ENCODE assay signal across 8 cellular contexts in genomic region chr5:91280062-91280941, GRCh38.
DNase-seq lines count a peak whose midpoint lies in the region; TF ChIP-seq lines count a peak whose summit lies in the region.

No MANE protein-coding gene starts in this region.

- WGBS in trophoblast cell (ENCODE audit: extremely low coverage, insufficient coverage, insufficient read length): no CpG with 5 or more reads among the region's 54 CpGs
- 0 to 1% methylated on average over 14 to 44 of the region's 54 CpGs for WGBS in transverse colon (ENCODE audit: low coverage in 1 of 2), 2 donors

- H3K36me3 ChIP-seq in GM06990 (ENCODE audit: control insufficient read depth, insufficient read depth, low read length) (no peaks in the 10 kb centered on the region), adipocyte (ENCODE audit: control insufficient read depth, insufficient read depth, low read length, severe bottlenecking) (no peaks in the 10 kb centered on the region), trophoblast cell (ENCODE audit: control insufficient read depth in 1 of 2, insufficient read depth in 2 of 2, low read length in 2 of 2) (no peaks in the 10 kb centered on the region), transverse colon (no peaks in the 10 kb centered on the region)

- peaks cover 28% of the 10 kb centered on the region for H3K4me1 ChIP-seq in adipocyte (ENCODE audit: control insufficient read depth, insufficient read depth, low read length)
- H3K4me1 ChIP-seq in trophoblast cell (ENCODE audit: control insufficient read depth in 1 of 2, insufficient read depth in 2 of 2, low read length in 2 of 2): peaks cover 2% of the 10 kb centered on the region in 2 experiments
- H3K4me1 ChIP-seq in transverse colon: peaks cover 4 to 21% (median 12%) of the 10 kb centered on the region in 4 donors

- no peak overlapping the region for H3K14ac ChIP-seq in trophoblast cell (ENCODE audit: low read length)

- H3K27me3 ChIP-seq in GM06990 (replicated peaks; ENCODE audit: control insufficient read depth, insufficient read depth, low read length) (no peaks in the 10 kb centered on the region), adipocyte (replicated peaks; ENCODE audit: control insufficient read depth, insufficient read depth, low read length) (no peaks in the 10 kb centered on the region), trophoblast cell (ENCODE audit: insufficient read depth, low read length) (no peaks in the 10 kb centered on the region), transverse colon (no peaks in the 10 kb centered on the region)

- peak overlapping the region; percentile 73 for H4K91ac ChIP-seq in trophoblast cell (ENCODE audit: low read depth, low read length)

- peak overlapping the region; percentile 34 for H2AFZ ChIP-seq in trophoblast cell (ENCODE audit: insufficient read depth, low read length, poor library complexity)

- no peaks in the 10 kb centered on the region for H3K9me3 ChIP-seq in adipocyte (ENCODE audit: control insufficient read depth, low read length)
- H3K9me3 ChIP-seq in trophoblast cell (ENCODE audit: insufficient read depth, low read depth, low read length): no peaks in the 10 kb centered on the region
- H3K9me3 ChIP-seq in transverse colon: no peaks in the 10 kb centered on the region

- TF ChIP-seq CTCF in GM06990 (IDR thresholded peaks at IDR 0.05; ENCODE audit: insufficient read depth, low read length, poor library complexity, severe bottlenecking) (no peak), HFF-Myc (IDR thresholded peaks at IDR 0.05; ENCODE audit: low read depth, low read length, missing control alignments) (no peak), transverse colon (IDR thresholded peaks at IDR 0.05) (no peak)

- H3K4ac ChIP-seq in trophoblast cell (ENCODE audit: low read depth, low read length): peak overlapping the region; percentile 23

- intact Hi-C loops in cardiac septum (cut with DNase I): loop anchor here (1.0 to 5.0 kb wide), 3 partner anchors 32 to 403 kb away; no protein-coding TSS in a partner anchor
- intact Hi-C loops in transverse colon (cut with DNase I; ENCODE audit: low total_unique reads): no loop called here

- H3K4me3 ChIP-seq in GM06990 (replicated peaks; ENCODE audit: low read depth, low read length) (peak overlapping the region; percentile 55), HFF-Myc (replicated peaks; ENCODE audit: low read depth, low read length) (peak overlapping the region; percentile 45), adipocyte (ENCODE audit: low read length) (peak overlapping the region; percentile 80), trophoblast cell (ENCODE audit: low read depth, low read length) (peak overlapping the region; percentile 67), transverse colon (peak overlapping the region; percentile 41 to 66 (median 46))

- H2BK12ac ChIP-seq in trophoblast cell (ENCODE audit: low read length): peak overlapping the region; percentile 44

- no peak overlapping the region for H4K12ac ChIP-seq in trophoblast cell (ENCODE audit: low read depth, low read length)

- in situ Hi-C loops in transverse colon (cut with MboI; ENCODE audit: low pct_ligation_motif_present in 1 of 4, low pct_unique_long_range_greater_than_20kb in 1 of 4, low sequenced_read_pairs in 3 of 4): loop anchor here in 2 of 4 donors (10.0 to 25.0 kb wide), 2 partner anchors 104 to 168 kb away; partner anchors contain the start of gene ARRDC3 (in 1 of the 2)

- H3K79me2 ChIP-seq in trophoblast cell (ENCODE audit: control insufficient read depth, insufficient read depth, low read length, poor library complexity): no peaks in the 10 kb centered on the region

- peak overlapping the region; percentile 84 for H3K27ac ChIP-seq in trophoblast cell (ENCODE audit: low read depth, low read length)
- H3K27ac ChIP-seq in transverse colon: peak overlapping the region; percentile 84 to 94 (median 90)

- H2AK5ac ChIP-seq in trophoblast cell (ENCODE audit: low read length): no peak overlapping the region

- H3K79me1 ChIP-seq in trophoblast cell (ENCODE audit: low read length): peaks cover 11% of the 10 kb centered on the region

- H2BK120ac ChIP-seq in trophoblast cell (ENCODE audit: insufficient read depth, low read length, poor library complexity): peak overlapping the region; percentile 37

- peak; percentile 87 for DNase-seq in GM06990 (ENCODE audit: extremely low read depth, insufficient read length)
- DNase-seq in HFF-Myc (ENCODE audit: extremely low read depth, low read depth): peak; percentile 93
- DNase-seq in NAMALWA (ENCODE audit: low spot score): peak; percentile 46
- DNase-seq in SW 1271 (lab: John Stamatoyannopoulos, UW): peak; percentile 96 to 98
- peak; percentile 97 for DNase-seq in adipocyte (ENCODE audit: low read depth)
- DNase-seq in cardiac septum (ENCODE audit: low spot score): peak; percentile 98
- peak; percentile 99 for DNase-seq in trophoblast cell
- DNase-seq in transverse colon: peak; percentile 92

- no peak overlapping the region for H3K23ac ChIP-seq in trophoblast cell (ENCODE audit: low read length)

- TF ChIP-seq POLR2A in transverse colon (IDR thresholded peaks at IDR 0.05): peak; percentile 74

- H3K9ac ChIP-seq in adipocyte (ENCODE audit: low read length): peak overlapping the region; percentile 88
- peak overlapping the region; percentile 6 for H3K9ac ChIP-seq in trophoblast cell (ENCODE audit: low read length)

- peak; percentile 75 for TF ChIP-seq EP300 in transverse colon (IDR thresholded peaks at IDR 0.05; ENCODE audit: low read depth)

- H2BK5ac ChIP-seq in trophoblast cell (ENCODE audit: low read depth, low read length, poor library complexity): peak overlapping the region; percentile 7

- H4K8ac ChIP-seq in trophoblast cell (ENCODE audit: low read depth, low read length): peak overlapping the region; percentile 52

- H3K4me2 ChIP-seq in trophoblast cell (ENCODE audit: low read length): peak overlapping the region; percentile 73

- H3K18ac ChIP-seq in trophoblast cell (ENCODE audit: low read length): peak overlapping the region; percentile 12

Comparison
In these comparisons a context has a peak if more than half of its experiments do, and no peak if none do; other contexts are left out.
1. Peak in every context shown above with its lines: DNase-seq, H3K4me3 ChIP-seq and H3K27ac ChIP-seq.
2. DNase-seq: peak in every context shown above with its lines; median percentile 99 in trophoblast cell; 98 in cardiac septum; 97 in SW 1271; 97 in adipocyte; 93 in HFF-Myc; 92 in transverse colon; 87 in GM06990; 46 in NAMALWA.